17 cellular contexts compared by ENCODE assay signal in the genomic region with DNA sequence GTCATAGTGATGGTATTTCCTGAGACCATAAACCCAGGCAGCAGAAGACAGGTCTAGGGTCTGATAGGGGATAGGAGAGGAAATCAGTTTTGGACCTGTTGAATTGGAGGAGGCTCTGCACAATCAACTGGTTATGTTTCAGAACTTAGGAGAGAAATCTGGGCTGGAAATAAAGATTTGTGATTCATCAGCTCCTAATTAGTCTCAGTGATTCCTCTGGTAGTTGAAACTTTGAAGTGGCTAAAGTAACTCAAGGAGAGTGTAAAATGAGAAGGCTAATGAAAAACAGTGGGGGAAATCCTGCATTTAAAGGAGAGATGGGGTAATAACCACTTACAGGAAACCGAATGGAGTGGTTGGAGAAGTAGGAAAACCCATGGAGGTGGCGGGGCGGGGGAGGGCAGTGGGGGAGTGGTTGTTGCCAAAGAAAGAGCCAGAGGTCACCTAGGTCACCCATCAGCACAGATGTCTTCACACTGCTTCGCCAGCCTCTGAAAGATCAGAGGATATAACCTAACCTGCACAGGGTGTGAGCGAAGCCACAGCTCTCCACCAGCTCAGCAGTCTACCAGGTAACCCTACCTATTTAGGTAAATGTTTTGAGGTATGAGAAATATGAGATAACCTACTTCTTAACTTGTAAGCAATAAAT. TPM values are rescaled to one million over a fixed set of nuclear protein-coding genes. Genes with fewer than 3 reads are reported as not detected.
A peak's percentile ranks its signal among the peaks of the same experiment; 100 is the strongest.
DNase-seq lines count a peak whose midpoint lies in the region; ATAC-seq and TF ChIP-seq lines count a peak whose summit lies in the region.
"Had no signal": no experiment of that assay in that cellular context is flagged by ENCODE, and none has a peak within 500 bp of the region (broad histone marks: within the 10 kb centered on the region; RNA-seq: fewer than 3 reads in every experiment).

No MANE protein-coding gene starts in this region.

- no peaks in the 10 kb centered on the region for H3K27me3 ChIP-seq in left lung
- H3K27me3 ChIP-seq: spleen, suprapubic skin had no signal

- H3K4me1 ChIP-seq in left lung = peaks cover 0 to 12% of the 10 kb centered on the region in 2 donors
- H3K4me1 ChIP-seq: spleen, suprapubic skin had no signal

- H3K4me1 Mint-ChIP-seq in WTC11 = peaks cover 9% of the 10 kb centered on the region
- H3K4me1 Mint-ChIP-seq: mesothelial cell of epicardium had no signal

- DNase-seq in ELF-1 (ENCODE audit: low read depth, low spot score) (peak; percentile 7), KBM-7 (peak; percentile 40), WTC11 (ENCODE audit: low spot score) (peak; percentile 14), left lung (no peak), NCI-H1694 (lab: John Stamatoyannopoulos, UW) (no peak), COR-L47 (lab: John Stamatoyannopoulos, UW) (no peak)
- DNase-seq in activated CD8-positive, alpha-beta memory T cell treated with anti-CD3 and anti-CD28 coated beads for 24 hours = no peak
- DNase-seq: activated CD4-positive, alpha-beta T cell treated with anti-CD3 and anti-CD28 coated beads for 1 hour; activated effector memory CD4-positive, alpha-beta T cell treated with anti-CD3 and anti-CD28 coated beads, Interleukin-2, amount 50 U/mL, for 16 hours; anterior cingulate cortex; NCI-H1930; NCI-H510A treated with DMSO at 0.1 percent for 48 hours; spleen had no signal

- ATAC-seq in WTC11 = peak; percentile 64
- ATAC-seq in left lung = peak; percentile 56

- in situ Hi-C loops in KBM-7 (cut with MboI; ENCODE audit: low pct_unique_long_range_greater_than_20kb, low sequenced_read_pairs) = no loop called here

- no peaks in the 10 kb centered on the region for H3K27me3 Mint-ChIP-seq in WTC11 (ENCODE audit: low read depth)

- H3K9me3 Mint-ChIP-seq in WTC11 = no peaks in the 10 kb centered on the region
- H3K9me3 Mint-ChIP-seq: mesothelial cell of epicardium; nephron; T-helper 2 cell treated with Interferon-gamma antibody and Interleukin-4, amounts not matched to agents 5 μg/mL and 100 μg/mL, for 36 hours had no signal

- POLR2A ChIA-PET in WTC11 (lab: Charles Lee) = no interaction called here

- no peak overlapping the region for H3K4me3 Mint-ChIP-seq in WTC11
- H3K4me3 Mint-ChIP-seq: mesothelial cell of epicardium; nephron; T-helper 2 cell treated with Interferon-gamma antibody and Interleukin-4, amounts not matched to agents 5 μg/mL and 100 μg/mL, for 36 hours had no signal

- H3K36me3 Mint-ChIP-seq in WTC11 = no peaks in the 10 kb centered on the region

- CTCF ChIA-PET in WTC11 (lab: Charles Lee) = no interaction called here

- no peak overlapping the region for H3K27ac Mint-ChIP-seq in WTC11
- H3K27ac Mint-ChIP-seq: mesothelial cell of epicardium; nephron; T-helper 2 cell treated with Interferon-gamma antibody and Interleukin-4, amounts not matched to agents 5 μg/mL and 100 μg/mL, for 36 hours had no signal

- intact Hi-C loops in left lung (cut with DNase I) = no loop called here

- H3K27ac ChIP-seq in left lung = no peak overlapping the region
- H3K27ac ChIP-seq: spleen, suprapubic skin had no signal

- H3K36me3 ChIP-seq in left lung = peaks cover 0 to 4% of the 10 kb centered on the region in 2 donors

- no peak overlapping the region for H3K4me3 ChIP-seq in left lung
- H3K4me3 ChIP-seq: spleen, suprapubic skin had no signal

- H3K9me3 ChIP-seq in left lung = no peaks in the 10 kb centered on the region
- H3K9me3 ChIP-seq: spleen, suprapubic skin had no signal

- TF ChIP-seq CTCF in WTC11 (IDR thresholded peaks at IDR 0.05) (no peak), left lung (IDR thresholded peaks at IDR 0.05) (no peak)

TF ChIP-seq in WTC11, 78 proteins besides CTCF, POLR2A, EP300 and RAD21 (continues in another document):
- TF ChIP-seq, protein P1, sequence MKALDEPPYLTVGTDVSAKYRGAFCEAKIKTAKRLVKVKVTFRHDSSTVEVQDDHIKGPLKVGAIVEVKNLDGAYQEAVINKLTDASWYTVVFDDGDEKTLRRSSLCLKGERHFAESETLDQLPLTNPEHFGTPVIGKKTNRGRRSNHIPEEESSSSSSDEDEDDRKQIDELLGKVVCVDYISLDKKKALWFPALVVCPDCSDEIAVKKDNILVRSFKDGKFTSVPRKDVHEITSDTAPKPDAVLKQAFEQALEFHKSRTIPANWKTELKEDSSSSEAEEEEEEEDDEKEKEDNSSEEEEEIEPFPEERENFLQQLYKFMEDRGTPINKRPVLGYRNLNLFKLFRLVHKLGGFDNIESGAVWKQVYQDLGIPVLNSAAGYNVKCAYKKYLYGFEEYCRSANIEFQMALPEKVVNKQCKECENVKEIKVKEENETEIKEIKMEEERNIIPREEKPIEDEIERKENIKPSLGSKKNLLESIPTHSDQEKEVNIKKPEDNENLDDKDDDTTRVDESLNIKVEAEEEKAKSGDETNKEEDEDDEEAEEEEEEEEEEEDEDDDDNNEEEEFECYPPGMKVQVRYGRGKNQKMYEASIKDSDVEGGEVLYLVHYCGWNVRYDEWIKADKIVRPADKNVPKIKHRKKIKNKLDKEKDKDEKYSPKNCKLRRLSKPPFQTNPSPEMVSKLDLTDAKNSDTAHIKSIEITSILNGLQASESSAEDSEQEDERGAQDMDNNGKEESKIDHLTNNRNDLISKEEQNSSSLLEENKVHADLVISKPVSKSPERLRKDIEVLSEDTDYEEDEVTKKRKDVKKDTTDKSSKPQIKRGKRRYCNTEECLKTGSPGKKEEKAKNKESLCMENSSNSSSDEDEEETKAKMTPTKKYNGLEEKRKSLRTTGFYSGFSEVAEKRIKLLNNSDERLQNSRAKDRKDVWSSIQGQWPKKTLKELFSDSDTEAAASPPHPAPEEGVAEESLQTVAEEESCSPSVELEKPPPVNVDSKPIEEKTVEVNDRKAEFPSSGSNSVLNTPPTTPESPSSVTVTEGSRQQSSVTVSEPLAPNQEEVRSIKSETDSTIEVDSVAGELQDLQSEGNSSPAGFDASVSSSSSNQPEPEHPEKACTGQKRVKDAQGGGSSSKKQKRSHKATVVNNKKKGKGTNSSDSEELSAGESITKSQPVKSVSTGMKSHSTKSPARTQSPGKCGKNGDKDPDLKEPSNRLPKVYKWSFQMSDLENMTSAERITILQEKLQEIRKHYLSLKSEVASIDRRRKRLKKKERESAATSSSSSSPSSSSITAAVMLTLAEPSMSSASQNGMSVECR (CRISPR knock-in tag; IDR thresholded peaks at IDR 0.05; ENCODE audit: borderline replicate concordance) = no peak
- TF ChIP-seq MXD4 (CRISPR knock-in tag; IDR thresholded peaks at IDR 0.05; ENCODE audit: borderline replicate concordance) (no peak), ZNF671 (CRISPR knock-in tag; IDR thresholded peaks at IDR 0.05) (no peak), NFYB (CRISPR knock-in tag; conservative IDR thresholded peaks at IDR 0.05; ENCODE audit: low read depth) (no peak), MYBL2 (CRISPR knock-in tag; IDR thresholded peaks at IDR 0.05) (no peak), SP1 (CRISPR knock-in tag; conservative IDR thresholded peaks at IDR 0.05) (no peak), RELA (CRISPR knock-in tag; IDR thresholded peaks at IDR 0.05; ENCODE audit: borderline replicate concordance) (no peak), NR1H2 (CRISPR knock-in tag; IDR thresholded peaks at IDR 0.05) (no peak)
- TF ChIP-seq, protein P2, sequence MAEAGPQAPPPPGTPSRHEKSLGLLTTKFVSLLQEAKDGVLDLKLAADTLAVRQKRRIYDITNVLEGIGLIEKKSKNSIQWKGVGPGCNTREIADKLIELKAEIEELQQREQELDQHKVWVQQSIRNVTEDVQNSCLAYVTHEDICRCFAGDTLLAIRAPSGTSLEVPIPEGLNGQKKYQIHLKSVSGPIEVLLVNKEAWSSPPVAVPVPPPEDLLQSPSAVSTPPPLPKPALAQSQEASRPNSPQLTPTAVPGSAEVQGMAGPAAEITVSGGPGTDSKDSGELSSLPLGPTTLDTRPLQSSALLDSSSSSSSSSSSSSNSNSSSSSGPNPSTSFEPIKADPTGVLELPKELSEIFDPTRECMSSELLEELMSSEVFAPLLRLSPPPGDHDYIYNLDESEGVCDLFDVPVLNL (CRISPR knock-in tag; IDR thresholded peaks at IDR 0.05; ENCODE audit: borderline replicate concordance, low read depth) = no peak
- TF ChIP-seq, protein P3, sequence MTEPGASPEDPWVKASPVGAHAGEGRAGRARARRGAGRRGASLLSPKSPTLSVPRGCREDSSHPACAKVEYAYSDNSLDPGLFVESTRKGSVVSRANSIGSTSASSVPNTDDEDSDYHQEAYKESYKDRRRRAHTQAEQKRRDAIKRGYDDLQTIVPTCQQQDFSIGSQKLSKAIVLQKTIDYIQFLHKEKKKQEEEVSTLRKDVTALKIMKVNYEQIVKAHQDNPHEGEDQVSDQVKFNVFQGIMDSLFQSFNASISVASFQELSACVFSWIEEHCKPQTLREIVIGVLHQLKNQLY (CRISPR knock-in tag; IDR thresholded peaks at IDR 0.05) = no peak
- TF ChIP-seq, protein P4, sequence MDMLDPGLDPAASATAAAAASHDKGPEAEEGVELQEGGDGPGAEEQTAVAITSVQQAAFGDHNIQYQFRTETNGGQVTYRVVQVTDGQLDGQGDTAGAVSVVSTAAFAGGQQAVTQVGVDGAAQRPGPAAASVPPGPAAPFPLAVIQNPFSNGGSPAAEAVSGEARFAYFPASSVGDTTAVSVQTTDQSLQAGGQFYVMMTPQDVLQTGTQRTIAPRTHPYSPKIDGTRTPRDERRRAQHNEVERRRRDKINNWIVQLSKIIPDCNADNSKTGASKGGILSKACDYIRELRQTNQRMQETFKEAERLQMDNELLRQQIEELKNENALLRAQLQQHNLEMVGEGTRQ (CRISPR knock-in tag; IDR thresholded peaks at IDR 0.05) = no peak
- TF ChIP-seq, protein P5, sequence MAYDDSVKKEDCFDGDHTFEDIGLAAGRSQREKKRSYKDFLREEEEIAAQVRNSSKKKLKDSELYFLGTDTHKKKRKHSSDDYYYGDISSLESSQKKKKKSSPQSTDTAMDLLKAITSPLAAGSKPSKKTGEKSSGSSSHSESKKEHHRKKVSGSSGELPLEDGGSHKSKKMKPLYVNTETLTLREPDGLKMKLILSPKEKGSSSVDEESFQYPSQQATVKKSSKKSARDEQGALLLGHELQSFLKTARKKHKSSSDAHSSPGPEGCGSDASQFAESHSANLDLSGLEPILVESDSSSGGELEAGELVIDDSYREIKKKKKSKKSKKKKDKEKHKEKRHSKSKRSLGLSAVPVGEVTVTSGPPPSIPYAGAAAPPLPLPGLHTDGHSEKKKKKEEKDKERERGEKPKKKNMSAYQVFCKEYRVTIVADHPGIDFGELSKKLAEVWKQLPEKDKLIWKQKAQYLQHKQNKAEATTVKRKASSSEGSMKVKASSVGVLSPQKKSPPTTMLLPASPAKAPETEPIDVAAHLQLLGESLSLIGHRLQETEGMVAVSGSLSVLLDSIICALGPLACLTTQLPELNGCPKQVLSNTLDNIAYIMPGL (CRISPR knock-in tag; IDR thresholded peaks at IDR 0.05) = no peak

RNA-seq across cellular contexts. Expression of a gene that starts 32.6 kb away (rescaled TPM):
- 13.6 to 19.5 TPM (median 16.8 TPM) in 3 replicates for total RNA-seq in WTC11 (2021)
- 10 to 100 TPM; 13.5 to 17.0 TPM for total RNA-seq in left lung

RNA-seq across cellular contexts. Expression of a gene that starts 54.2 kb away (rescaled TPM):
- total RNA-seq in WTC11 (2021) (2.6 to 3.3 TPM (median 2.9 TPM) in 3 replicates), left lung (1 to 10 TPM; 5.8 to 6.9 TPM)

Comparison
In these comparisons a context has a peak if more than half of its experiments do, and no peak if none do; other contexts are left out.
1. DNase-seq: peak in ELF-1 (single experiment), KBM-7 (single experiment) and WTC11 (single experiment); none in left lung (0 of 2), NCI-H1694 (single experiment), COR-L47 (single experiment) and activated CD8-positive, alpha-beta memory T cell treated with anti-CD3 and anti-CD28 coated beads for 24 hours (single experiment).